In the genomic region with DNA sequence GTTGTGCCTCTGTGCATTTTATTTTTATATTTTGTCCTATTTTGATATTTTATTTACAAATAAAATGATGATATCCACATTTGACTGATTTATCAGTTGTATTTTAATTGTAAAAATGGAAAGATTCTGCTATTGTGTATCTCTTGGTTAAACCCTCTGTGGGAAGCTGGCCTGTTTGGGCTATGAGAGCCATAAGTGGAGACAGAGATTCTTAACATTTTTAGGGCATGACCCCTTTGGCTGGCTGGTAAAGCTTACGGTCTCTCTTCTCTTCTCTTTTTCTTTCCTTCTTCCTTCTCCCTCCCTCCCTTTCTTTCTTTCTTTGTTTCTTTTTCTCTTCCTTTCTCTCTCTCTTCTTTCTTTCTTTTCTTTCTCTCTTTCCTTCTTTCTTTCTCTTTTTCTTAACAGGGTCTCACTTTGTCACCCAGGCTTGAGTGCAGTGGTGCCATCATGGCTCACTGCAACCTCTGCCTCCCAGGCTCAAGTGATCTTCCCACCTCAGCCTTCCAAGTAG, we compare ENCODE assay signal across 18 cellular contexts.
DNase-seq lines count a peak whose midpoint lies in the region; ATAC-seq, FAIRE-seq and TF ChIP-seq lines count a peak whose summit lies in the region.
"Had no signal": no experiment of that assay in that cellular context is flagged by ENCODE, and none has a peak within 500 bp of the region (broad histone marks: within the 10 kb centered on the region; RNA-seq: fewer than 3 reads in every experiment).

No MANE protein-coding gene starts in this region.

- H3K4me3 ChIP-seq in astrocyte (ENCODE audit: insufficient read depth, low read depth, low read length) (no peak overlapping the region), right atrium auricular region (no peak overlapping the region)
- H3K4me3 ChIP-seq: BLaER1 treated with 17β-estradiol and CSF1 and Interleukin-3, amounts not matched to agents 10 nM and 100 nM; GM23338; MG63 had no signal

- H3K27me3 Mint-ChIP-seq in HFFc6 (ENCODE audit: insufficient read depth) (no peaks in the 10 kb centered on the region; the same call in 1 of the 2 replicates), astrocyte (ENCODE audit: low read depth, unreplicated experiment) (no peaks in the 10 kb centered on the region)
- H3K27me3 Mint-ChIP-seq in natural killer cell treated with Interleukin-12 subunit alpha and Interleukin-12 subunit beta and Interleukin-15 and Interleukin-18, amount 100 ng/mL, for 72 hours = no peaks in the 10 kb centered on the region

- no peak for FAIRE-seq in astrocyte (lab: Jason Lieb, UNC)

- H3K27ac Mint-ChIP-seq in HFFc6 (peak overlapping the region; percentile 91; the same call in 1 of the 2 replicates), astrocyte (ENCODE audit: unreplicated experiment) (peak overlapping the region; percentile 91)
- peak overlapping the region in 1 of 2 donors; percentile 95 for H3K27ac Mint-ChIP-seq in natural killer cell treated with Interleukin-12 subunit alpha and Interleukin-12 subunit beta and Interleukin-15 and Interleukin-18, amount 100 ng/mL, for 72 hours
- H3K27ac Mint-ChIP-seq: GM23338 had no signal

- H3K36me3 ChIP-seq in astrocyte (ENCODE audit: insufficient read depth, low read length) = no peaks in the 10 kb centered on the region
- H3K36me3 ChIP-seq in right atrium auricular region = no peaks in the 10 kb centered on the region
- H3K36me3 ChIP-seq: BLaER1 treated with 17β-estradiol and CSF1 and Interleukin-3, amounts not matched to agents 10 nM and 100 nM; MG63 had no signal

- no peak overlapping the region for H3K9ac ChIP-seq in astrocyte (ENCODE audit: low read length)
- H3K9ac ChIP-seq: BLaER1 treated with 17β-estradiol and CSF1 and Interleukin-3, amounts not matched to agents 10 nM and 100 nM had no signal

- H4K20me1 ChIP-seq in astrocyte (ENCODE audit: insufficient read depth, low read length) = no peaks in the 10 kb centered on the region
- H4K20me1 ChIP-seq: BLaER1 treated with 17β-estradiol and CSF1 and Interleukin-3, amounts not matched to agents 10 nM and 100 nM had no signal

- TF ChIP-seq CTCF in HFFc6 (IDR thresholded peaks at IDR 0.05) (no peak), astrocyte (IDR thresholded peaks at IDR 0.05; ENCODE audit: insufficient read depth, low read depth, low read length) (no peak), right atrium auricular region (IDR thresholded peaks at IDR 0.05) (no peak)

- no peak for ATAC-seq in GM21447 (IDR thresholded peaks at IDR 0.05; ENCODE audit: unreplicated experiment)
- ATAC-seq in natural killer cell treated with Interleukin-12 subunit alpha and Interleukin-12 subunit beta and Interleukin-15 and Interleukin-18, amount 100 ng/mL, for 72 hours = no peak
- ATAC-seq: GM23338, SK-N-SH treated with all-trans-retinoic acid at 6 μM for 48 hours had no signal

- H3K4me1 Mint-ChIP-seq in HFFc6 (ENCODE audit: low read depth) (peaks cover 72% of the 10 kb centered on the region), astrocyte (ENCODE audit: low read depth, unreplicated experiment) (peaks cover 39% of the 10 kb centered on the region)
- H3K4me1 Mint-ChIP-seq in natural killer cell treated with Interleukin-12 subunit alpha and Interleukin-12 subunit beta and Interleukin-15 and Interleukin-18, amount 100 ng/mL, for 72 hours (ENCODE audit: low read depth in 2 of 2) = peaks cover 36 to 43% of the 10 kb centered on the region in 2 donors
- H3K4me1 Mint-ChIP-seq: GM23338 had no signal

- H3K36me3 Mint-ChIP-seq in HFFc6 (ENCODE audit: low read depth) (peaks cover 12% of the 10 kb centered on the region), astrocyte (ENCODE audit: low read depth, unreplicated experiment) (peaks cover 2% of the 10 kb centered on the region)
- H3K36me3 Mint-ChIP-seq in natural killer cell treated with Interleukin-12 subunit alpha and Interleukin-12 subunit beta and Interleukin-15 and Interleukin-18, amount 100 ng/mL, for 72 hours = no peaks in the 10 kb centered on the region

- no peak overlapping the region for H2AFZ ChIP-seq in astrocyte (ENCODE audit: low read depth, low read length)
- H2AFZ ChIP-seq: GM23338 had no signal

- no peak overlapping the region for H3K4me2 ChIP-seq in astrocyte (ENCODE audit: low read length)
- H3K4me2 ChIP-seq: GM23338 had no signal

- H3K27ac ChIP-seq in astrocyte (ENCODE audit: low read depth, low read length) = no peak overlapping the region
- H3K27ac ChIP-seq in right atrium auricular region = no peak overlapping the region

- DNase-seq in HFFc6 (no peak), astrocyte (ENCODE audit: low read depth) (no peak), islet precursor cell (peak; percentile 47), DMS53 treated with DMSO at 0.1 percent for 48 hours (lab: John Stamatoyannopoulos, UW; ENCODE audit: unreplicated experiment) (no peak), right atrium auricular region (ENCODE audit: low spot score) (no peak)
- DNase-seq in natural killer cell treated with Interleukin-12 subunit alpha and Interleukin-12 subunit beta and Interleukin-15 and Interleukin-18, amount 100 ng/mL, for 72 hours (ENCODE audit: low spot score) = no peak
- DNase-seq: DMS 273 treated with DMSO at 0.1 percent for 48 hours, KG1, NCI-H1092 treated with DMSO at 0.1 percent for 48 hours, NCI-H1694, NCI-H2107, NCI-H526, OCI-M1 had no signal

- H3K9me3 Mint-ChIP-seq in HFFc6 (peaks cover 4% of the 10 kb centered on the region; the same call in 1 of the 2 replicates), astrocyte (ENCODE audit: unreplicated experiment) (peaks cover 6% of the 10 kb centered on the region)
- H3K9me3 Mint-ChIP-seq in natural killer cell treated with Interleukin-12 subunit alpha and Interleukin-12 subunit beta and Interleukin-15 and Interleukin-18, amount 100 ng/mL, for 72 hours = peaks cover 5% of the 10 kb centered on the region
- H3K9me3 Mint-ChIP-seq: GM23338 had no signal

- no peaks in the 10 kb centered on the region for H3K9me3 ChIP-seq in astrocyte (ENCODE audit: insufficient read depth, low read depth, low read length)
- no peaks in the 10 kb centered on the region for H3K9me3 ChIP-seq in right atrium auricular region
- H3K9me3 ChIP-seq: BLaER1 treated with 17β-estradiol and CSF1 and Interleukin-3, amounts not matched to agents 10 nM and 100 nM; MG63 had no signal

- H3K79me2 ChIP-seq in astrocyte (ENCODE audit: insufficient read depth, low read length) = no peaks in the 10 kb centered on the region

- H3K27me3 ChIP-seq in astrocyte (ENCODE audit: insufficient read depth, low read length) = no peaks in the 10 kb centered on the region
- H3K27me3 ChIP-seq in right atrium auricular region = no peaks in the 10 kb centered on the region
- H3K27me3 ChIP-seq: MG63 had no signal

- H3K4me1 ChIP-seq in astrocyte (ENCODE audit: insufficient read depth, low read length) (peaks cover 50% of the 10 kb centered on the region), right atrium auricular region (peaks cover 0 to 7% of the 10 kb centered on the region in 2 donors)

- H3K4me3 Mint-ChIP-seq in HFFc6 (0 out of 2 replicates have a peak overlapping the region, but pooled peaks have one; percentile 23), astrocyte (ENCODE audit: unreplicated experiment) (no peak overlapping the region)
- no peak overlapping the region for H3K4me3 Mint-ChIP-seq in natural killer cell treated with Interleukin-12 subunit alpha and Interleukin-12 subunit beta and Interleukin-15 and Interleukin-18, amount 100 ng/mL, for 72 hours
- H3K4me3 Mint-ChIP-seq: GM23338 had no signal
